Comparison of ENCODE assay signal across 1 cellular context in the genomic region with DNA sequence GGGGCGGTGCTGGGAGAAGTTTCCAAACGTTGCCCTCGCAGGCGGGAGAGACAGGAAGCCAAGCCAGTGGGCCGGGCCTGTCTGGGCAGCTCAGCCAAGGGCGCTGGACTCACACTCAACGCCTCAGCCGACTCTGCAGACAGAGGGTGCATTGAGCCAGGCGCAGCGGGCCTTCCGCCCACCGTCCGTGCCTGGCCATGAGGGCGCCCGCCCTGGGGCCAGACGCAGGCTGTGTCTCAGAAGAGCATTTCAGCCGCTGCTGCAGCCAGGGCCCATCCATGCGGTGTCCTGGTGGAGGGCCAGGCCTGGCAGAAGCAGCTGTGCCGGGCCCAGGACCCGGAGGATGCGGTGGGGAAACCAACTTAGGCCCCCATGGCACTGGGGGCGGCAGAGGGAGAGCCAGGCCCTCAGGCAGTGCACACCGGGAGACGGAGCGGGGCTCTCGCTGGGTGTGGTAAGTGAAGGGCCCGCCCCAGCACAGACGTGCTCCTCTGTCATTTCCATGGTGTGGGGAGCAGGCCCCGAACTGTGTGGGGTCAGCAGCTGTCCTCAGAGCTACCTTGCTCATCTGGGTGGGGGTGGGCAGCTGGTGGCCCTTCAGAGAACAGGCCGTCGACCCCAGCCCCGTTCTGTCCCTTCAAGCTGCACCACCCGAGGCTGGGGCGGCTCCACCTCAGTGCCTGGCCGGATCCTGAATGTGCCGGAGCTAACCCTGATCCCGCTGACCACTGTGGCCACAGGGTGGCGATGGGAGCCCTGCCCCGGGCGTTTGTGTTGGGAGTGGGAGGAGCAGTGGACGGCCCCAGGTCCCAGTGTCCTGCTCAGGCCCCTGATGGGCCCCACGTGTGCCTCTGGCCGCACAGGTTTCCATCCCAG.
A peak's percentile ranks its signal among the peaks of the same experiment; 100 is the strongest.
TF ChIP-seq lines count a peak whose summit lies in the region.

No MANE protein-coding gene starts in this region.

TF ChIP-seq in SK-N-SH, 30 proteins besides CTCF, POLR2A, EP300 and RAD21:
- TF ChIP-seq MXI1 (IDR thresholded peaks at IDR 0.05; ENCODE audit: low read depth, low read length): peak; percentile 51; the same call in 1 of the 2 replicates
- TF ChIP-seq FOXM1 (IDR thresholded peaks at IDR 0.05; ENCODE audit: low read depth): no peak
